Comparison of ENCODE assay signal across 1 cellular context in genomic region chr1:32964461-32965250, GRCh38.
TF ChIP-seq lines count a peak whose summit lies in the region.

Gene RNF19B, minus strand, starts transcription at chr1:32964809. Its CDS starts 124 bp downstream, at chr1:32964685.

TF ChIP-seq in K562, 482 proteins besides CTCF, POLR2A, EP300 and RAD21 (continued from another document):
- TF ChIP-seq ATF3 (IDR thresholded peaks at IDR 0.05) = no peak
- TF ChIP-seq ATF3 (CRISPR knock-in tag; conservative IDR thresholded peaks at IDR 0.05) = 0 out of 2 replicates have a peak, but pooled peaks have one; percentile 18
- peak; percentile 29; the same call in 1 of the 2 replicates for TF ChIP-seq TOE1 (IDR thresholded peaks at IDR 0.05; ENCODE audit: borderline replicate concordance)
- TF ChIP-seq TOE1 (CRISPR knock-in tag; IDR thresholded peaks at IDR 0.05; ENCODE audit: borderline replicate concordance, low read depth) = no peak
- peak; percentile 36 to 74; a peak in 1 of 4 replicates for TF ChIP-seq UBTF (IDR thresholded peaks at IDR 0.05; ENCODE audit: borderline replicate concordance in 1 of 2, low read depth in 2 of 2, low read length in 2 of 2)
- 0 out of 2 replicates have a peak, but pooled peaks have one; percentile 66 for TF ChIP-seq ZBTB49 (CRISPR knock-in tag; IDR thresholded peaks at IDR 0.05; ENCODE audit: borderline replicate concordance)
- no peak; the same call in 1 of the 2 replicates for TF ChIP-seq CHCHD3 (CRISPR knock-in tag; IDR thresholded peaks at IDR 0.05)
- TF ChIP-seq POLR2G (IDR thresholded peaks at IDR 0.05; ENCODE audit: low read depth, low read length) = peak; percentile 99
- peak; percentile 83; the same call in 1 of the 2 replicates for TF ChIP-seq E2F1 (CRISPR knock-in tag; IDR thresholded peaks at IDR 0.05)
- 0 out of 2 replicates have a peak, but pooled peaks have one; percentile 2 for TF ChIP-seq NFE2 (IDR thresholded peaks at IDR 0.05; ENCODE audit: low read depth)
- 0 out of 2 replicates have a peak, but pooled peaks have one; percentile 29 for TF ChIP-seq HOMEZ (CRISPR knock-in tag; IDR thresholded peaks at IDR 0.05)
TF ChIP-seq in K562: peak in this region for 133.
